18 cellular contexts compared by ENCODE assay signal in the genomic region with DNA sequence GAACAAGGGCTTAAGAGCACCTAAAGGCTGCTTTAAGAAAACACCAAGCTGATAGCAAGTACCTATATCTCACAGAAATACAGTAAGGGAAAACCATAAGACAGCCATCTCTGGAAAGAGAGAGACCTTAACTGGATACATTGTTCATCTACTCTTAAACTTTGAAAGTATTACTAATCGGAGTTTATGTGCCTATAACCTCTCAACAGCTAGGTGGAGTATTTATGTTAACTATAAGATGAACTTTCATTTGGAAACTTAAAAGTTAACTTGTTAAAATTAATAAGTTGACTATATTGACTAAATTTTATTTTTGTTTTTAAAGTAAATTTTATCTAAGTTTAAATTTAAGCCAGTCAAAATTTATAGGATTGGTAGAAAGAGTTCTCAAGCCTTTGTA.
DNase-seq lines count a peak whose midpoint lies in the region; ATAC-seq, FAIRE-seq and TF ChIP-seq lines count a peak whose summit lies in the region.
"Had no signal": no experiment of that assay in that cellular context is flagged by ENCODE, and none has a peak within 500 bp of the region (broad histone marks: within the 10 kb centered on the region; RNA-seq: fewer than 3 reads in every experiment).

No MANE protein-coding gene starts in this region.

- no peak overlapping the region for H2AFZ ChIP-seq in PC-3 (ENCODE audit: low read length)

- H3K9me3 Mint-ChIP-seq in naive thymus-derived CD8-positive, alpha-beta T cell, result no peaks in the 10 kb centered on the region
- H3K9me3 Mint-ChIP-seq: CD4-positive, alpha-beta memory T cell had no signal

- intact Hi-C loops in PC-3 (cut with micrococcal nuclease) (no loop called here), pancreas (cut with DNase I) (no loop called here)

- H3K9me2 ChIP-seq in PC-3 (replicated peaks; ENCODE audit: low read length), result no peaks in the 10 kb centered on the region

- H3K4me1 ChIP-seq in PC-3 (ENCODE audit: insufficient read depth, low read length) (no peaks in the 10 kb centered on the region), pancreas (peaks cover 0 to 11% (median 7%) of the 10 kb centered on the region in 3 donors)
- H3K4me1 ChIP-seq: BE2C had no signal

- no peak overlapping the region for H3K4me2 ChIP-seq in PC-3 (ENCODE audit: low read length)

- FAIRE-seq in GM12892 (lab: Jason Lieb, UNC) (peak; percentile 60), colon (lab: Jason Lieb, UNC) (peak; percentile 80), pancreas (lab: Jason Lieb, UNC) (peak; percentile 92)

- no peaks in the 10 kb centered on the region for H3K79me2 ChIP-seq in PC-3 (ENCODE audit: low read length)

- ATAC-seq in PC-3 (no peak), pancreas (no peak)
- ATAC-seq in naive thymus-derived CD8-positive, alpha-beta T cell, result no peak

- H3K36me3 Mint-ChIP-seq in naive thymus-derived CD8-positive, alpha-beta T cell, result peaks cover 0 to 8% (median 0%) of the 10 kb centered on the region in 3 donors

- H3K4me3 Mint-ChIP-seq in naive thymus-derived CD8-positive, alpha-beta T cell, result no peak overlapping the region
- H3K4me3 Mint-ChIP-seq: CD4-positive, alpha-beta memory T cell had no signal

- POLR2A ChIA-PET in PC-3 (lab: Charles Lee; ENCODE audit: unreplicated experiment), result no interaction called here
- POLR2A ChIA-PET in naive thymus-derived CD8-positive, alpha-beta T cell (lab: Charles Lee), result no interaction called here

- CTCF ChIA-PET in PC-3 (lab: Charles Lee), result no interaction called here

- no TSS peak for BruUV-seq in PC-3 (replicated peaks; lab: Mats Ljungman, UMichigan)

- H3K27ac ChIP-seq in PC-3 (ENCODE audit: low read length) (no peak overlapping the region), pancreas (no peak overlapping the region)

- DNase-seq in GM12892 (ENCODE audit: insufficient read length), result no peak
- DNase-seq in PC-3, result no peak
- no peak for DNase-seq in pancreas
- DNase-seq in NCI-H774 (lab: John Stamatoyannopoulos, UW), result no peak
- DNase-seq in superior temporal gyrus (ENCODE audit: extremely low spot score), result no peak
- no peak for DNase-seq in naive thymus-derived CD8-positive, alpha-beta T cell
- DNase-seq in NCI-H345 (lab: John Stamatoyannopoulos, UW), result no peak
- DNase-seq: BE2C; CD4-positive, alpha-beta memory T cell; DND-41; H7; KG1; MG63; NCI-H1105 treated with DMSO at 0.1 percent for 48 hours; NCI-H187 treated with DMSO at 0.1 percent for 48 hours; NCI-H82; SIG-M5 had no signal

- H3K27ac Mint-ChIP-seq in naive thymus-derived CD8-positive, alpha-beta T cell, result no peak overlapping the region
- H3K27ac Mint-ChIP-seq: CD4-positive, alpha-beta memory T cell had no signal

- no peaks in the 10 kb centered on the region for H3K27me3 ChIP-seq in PC-3 (ENCODE audit: low read length)
- H3K27me3 ChIP-seq in pancreas, result no peaks in the 10 kb centered on the region
- H3K27me3 ChIP-seq: BE2C, MG63 had no signal

- H3K4me3 ChIP-seq in PC-3 (ENCODE audit: low read length), result no peak overlapping the region
- no peak overlapping the region for H3K4me3 ChIP-seq in pancreas
- H3K4me3 ChIP-seq: MG63 had no signal

- TF ChIP-seq CTCF in PC-3 (conservative IDR thresholded peaks at IDR 0.05; ENCODE audit: low read depth, low read length) (peak; percentile 16; the same call in 1 of the 2 replicates), pancreas (IDR thresholded peaks at IDR 0.05) (no peak)

- peaks cover 0 to 16% (median 0%) of the 10 kb centered on the region in 4 donors for H3K4me1 Mint-ChIP-seq in naive thymus-derived CD8-positive, alpha-beta T cell
- H3K4me1 Mint-ChIP-seq: CD4-positive, alpha-beta memory T cell had no signal

- no peaks in the 10 kb centered on the region for H3K9me3 ChIP-seq in PC-3 (ENCODE audit: low read length)
- H3K9me3 ChIP-seq in pancreas, result no peaks in the 10 kb centered on the region
- H3K9me3 ChIP-seq: BE2C, MG63 had no signal

- no peaks in the 10 kb centered on the region for H3F3A ChIP-seq in PC-3 (ENCODE audit: low read length, unreplicated experiment)

- WGBS in pancreas, 2 donors, result 93 to 94% methylated on average over 1 of the region's 1 CpG

- no peak for TF ChIP-seq POLR2A in GM12892 (IDR thresholded peaks at IDR 0.05; ENCODE audit: low read depth, low read length)

- H4K20me1 ChIP-seq in PC-3 (ENCODE audit: low read length), result no peaks in the 10 kb centered on the region

- no peak overlapping the region for H3K9ac ChIP-seq in PC-3 (ENCODE audit: low read length)

- H3K36me3 ChIP-seq in PC-3 (ENCODE audit: low read depth, low read length) (no peaks in the 10 kb centered on the region), pancreas (no peaks in the 10 kb centered on the region)
- H3K36me3 ChIP-seq: BE2C, MG63 had no signal

- no peaks in the 10 kb centered on the region for H3K27me3 Mint-ChIP-seq in naive thymus-derived CD8-positive, alpha-beta T cell
- H3K27me3 Mint-ChIP-seq: CD4-positive, alpha-beta memory T cell had no signal
